ENCODE assay signal across 11 cellular contexts in the genomic region with DNA sequence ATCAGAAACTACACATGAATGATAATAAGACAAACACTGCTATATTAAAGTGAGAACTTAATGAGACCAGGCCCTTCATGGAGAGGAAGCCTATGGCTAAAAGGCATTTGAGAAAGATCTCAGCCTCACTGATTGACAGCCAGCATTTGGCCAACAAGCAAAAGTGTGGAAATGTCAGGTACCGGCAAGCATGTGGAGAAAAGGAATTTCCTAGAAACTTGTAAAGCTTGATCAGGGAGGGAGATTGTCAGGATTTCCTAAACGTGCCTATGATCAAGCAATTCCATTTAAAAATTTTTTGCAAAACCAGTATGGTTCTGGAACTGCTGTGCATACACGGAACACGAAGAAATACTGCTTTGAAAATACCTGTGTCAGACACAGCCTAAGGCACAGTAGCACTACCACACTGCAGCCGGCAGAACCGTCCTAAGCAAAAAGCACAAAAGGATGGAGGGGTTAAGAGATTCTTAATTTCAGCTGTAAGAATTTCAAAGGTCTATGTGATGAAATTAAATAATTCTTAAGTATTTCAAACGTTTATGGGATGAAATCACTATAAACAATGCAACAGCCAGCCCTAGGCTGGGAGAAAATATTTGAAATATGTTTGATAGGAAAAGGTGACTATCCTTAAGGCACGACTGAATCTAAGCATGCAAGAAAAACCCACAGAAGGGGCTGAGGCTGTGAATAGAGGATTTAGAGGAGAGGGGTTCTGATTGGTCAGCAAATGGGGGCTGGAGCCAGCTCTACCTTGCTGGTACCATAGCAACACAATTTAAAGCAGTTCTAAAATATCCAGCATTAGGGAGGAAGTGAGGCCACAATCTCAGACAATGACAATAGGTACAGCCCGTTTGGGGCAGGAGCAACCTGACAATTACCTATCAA.
DNase-seq lines count a peak whose midpoint lies in the region; ATAC-seq, FAIRE-seq and TF ChIP-seq lines count a peak whose summit lies in the region.
"Had no signal": no experiment of that assay in that cellular context is flagged by ENCODE, and none has a peak within 500 bp of the region (broad histone marks: within the 10 kb centered on the region; RNA-seq: fewer than 3 reads in every experiment).

No MANE protein-coding gene starts in this region.

- ATAC-seq in A549: no peak
- no peak for ATAC-seq in activated naive CD8-positive, alpha-beta T cell treated with anti-CD3 and anti-CD28 coated beads, Interleukin-2, amount 50 U/mL, for 24 hours
- ATAC-seq in memory B cell (ENCODE audit: low read depth): no peak
- ATAC-seq in GM21381 (IDR thresholded peaks at IDR 0.05; ENCODE audit: unreplicated experiment): no peak
- ATAC-seq in HG02840 (IDR thresholded peaks at IDR 0.05; ENCODE audit: low FRiP score, unreplicated experiment): no peak

- H3K9me3 ChIP-seq in A549: no peaks in the 10 kb centered on the region
- H3K9me3 ChIP-seq: SJSA1 had no signal

- no peak for TF ChIP-seq POLR2A in A549 (IDR thresholded peaks at IDR 0.05; ENCODE audit: low read length)

- H3K4me1 ChIP-seq in A549: peaks cover 8% of the 10 kb centered on the region; the same call in 1 of the 3 replicates

- CTCF ChIA-PET in A549 (lab: Yijun Ruan, JAX): interaction anchor here (0.6 kb wide), 1 partner anchor 150 kb away, joined by 3 read pairs; no protein-coding TSS in a partner anchor

- peak overlapping the region; percentile 84 for H3K4me2 ChIP-seq in A549

- H3K4me3 ChIP-seq in A549: no peak overlapping the region

- no peak for DNase-seq in A549 (ENCODE audit: low read depth in 1 of 2, low spot score in 1 of 2)
- DNase-seq in EL: peak; percentile 32
- DNase-seq in activated naive CD8-positive, alpha-beta T cell treated with anti-CD3 and anti-CD28 coated beads, Interleukin-2, amount 50 U/mL, for 24 hours: no peak
- DNase-seq in memory B cell (ENCODE audit: low spot score in 2 of 2): no peak
- DNase-seq in KG1 (lab: John Stamatoyannopoulos, UW): no peak
- no peak for DNase-seq in D721Med (ENCODE audit: insufficient read length, low spot score)
- DNase-seq: activated gamma-delta T cell treated with Interleukin-2 at 50 U/mL for 16 hours, foreskin fibroblast had no signal

- peaks cover 6% of the 10 kb centered on the region for H3K9me3 Mint-ChIP-seq in activated naive CD8-positive, alpha-beta T cell treated with anti-CD3 and anti-CD28 coated beads, Interleukin-2, amount 50 U/mL, for 24 hours
- no peaks in the 10 kb centered on the region for H3K9me3 Mint-ChIP-seq in memory B cell

- H3K27ac Mint-ChIP-seq in activated naive CD8-positive, alpha-beta T cell treated with anti-CD3 and anti-CD28 coated beads, Interleukin-2, amount 50 U/mL, for 24 hours: peak overlapping the region; percentile 97
- no peak overlapping the region for H3K27ac Mint-ChIP-seq in memory B cell

- no peak for TF ChIP-seq CTCF in A549 (IDR thresholded peaks at IDR 0.05)
- no peak for TF ChIP-seq CTCF in D721Med (IDR thresholded peaks at IDR 0.05; ENCODE audit: insufficient read depth, missing control alignments)

- TF ChIP-seq EP300 in A549 (IDR thresholded peaks at IDR 0.05): no peak

- peaks cover 2% of the 10 kb centered on the region for H3K36me3 Mint-ChIP-seq in activated naive CD8-positive, alpha-beta T cell treated with anti-CD3 and anti-CD28 coated beads, Interleukin-2, amount 50 U/mL, for 24 hours (ENCODE audit: low read depth)
- no peaks in the 10 kb centered on the region for H3K36me3 Mint-ChIP-seq in memory B cell

- peaks cover 3% of the 10 kb centered on the region for H3K27me3 Mint-ChIP-seq in activated naive CD8-positive, alpha-beta T cell treated with anti-CD3 and anti-CD28 coated beads, Interleukin-2, amount 50 U/mL, for 24 hours
- no peaks in the 10 kb centered on the region for H3K27me3 Mint-ChIP-seq in memory B cell

- no peak overlapping the region; a peak in 1 of 6 replicates for H3K27ac ChIP-seq in A549

- FAIRE-seq in A549 (lab: Jason Lieb, UNC): no peak
- FAIRE-seq in D721Med (lab: Jason Lieb, UNC): no peak

- peaks cover 27% of the 10 kb centered on the region for H3K4me1 Mint-ChIP-seq in activated naive CD8-positive, alpha-beta T cell treated with anti-CD3 and anti-CD28 coated beads, Interleukin-2, amount 50 U/mL, for 24 hours
- peaks cover 21% of the 10 kb centered on the region for H3K4me1 Mint-ChIP-seq in memory B cell

- no peak for TF ChIP-seq RAD21 in A549 (conservative IDR thresholded peaks at IDR 0.05 in 1 of 2, IDR thresholded peaks at IDR 0.05 in 1 of 2)

- 74% methylated on average over 9 of the region's 9 CpGs for WGBS in A549 (ENCODE audit: missing lambda C conversion rate)

- H3K4me3 Mint-ChIP-seq in activated naive CD8-positive, alpha-beta T cell treated with anti-CD3 and anti-CD28 coated beads, Interleukin-2, amount 50 U/mL, for 24 hours: peak overlapping the region; percentile 85
- H3K4me3 Mint-ChIP-seq in memory B cell: peak overlapping the region; percentile 76

- POLR2A ChIA-PET in A549 (lab: Yijun Ruan, JAX): no interaction called here

TF ChIP-seq in A549, 52 proteins besides CTCF, POLR2A, EP300 and RAD21:
- TF ChIP-seq ZC3H11A (IDR thresholded peaks at IDR 0.05) (no peak), JUN (IDR thresholded peaks at IDR 0.05) (no peak), CHD4 (IDR thresholded peaks at IDR 0.05; ENCODE audit: borderline replicate concordance) (no peak), HOXB5 (CRISPR knock-in tag; IDR thresholded peaks at IDR 0.05) (no peak), SMC3 (IDR thresholded peaks at IDR 0.05) (no peak), CBX8 (IDR thresholded peaks at IDR 0.05) (no peak), HEYL (CRISPR knock-in tag; IDR thresholded peaks at IDR 0.05) (no peak), RFX5 (IDR thresholded peaks at IDR 0.05) (no peak)
- TF ChIP-seq, protein P1, sequence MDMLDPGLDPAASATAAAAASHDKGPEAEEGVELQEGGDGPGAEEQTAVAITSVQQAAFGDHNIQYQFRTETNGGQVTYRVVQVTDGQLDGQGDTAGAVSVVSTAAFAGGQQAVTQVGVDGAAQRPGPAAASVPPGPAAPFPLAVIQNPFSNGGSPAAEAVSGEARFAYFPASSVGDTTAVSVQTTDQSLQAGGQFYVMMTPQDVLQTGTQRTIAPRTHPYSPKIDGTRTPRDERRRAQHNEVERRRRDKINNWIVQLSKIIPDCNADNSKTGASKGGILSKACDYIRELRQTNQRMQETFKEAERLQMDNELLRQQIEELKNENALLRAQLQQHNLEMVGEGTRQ (IDR thresholded peaks at IDR 0.05): no peak
